ENCODE assay signal across 9 cellular contexts in genomic region chr19:17496337-17496997, GRCh38. TPM values are rescaled to one million over a fixed set of nuclear protein-coding genes. Genes with fewer than 3 reads are reported as not detected.
A peak's percentile ranks its signal among the peaks of the same experiment; 100 is the strongest.
DNase-seq lines count a peak whose midpoint lies in the region; ATAC-seq and TF ChIP-seq lines count a peak whose summit lies in the region.
"Had no signal": no experiment of that assay in that cellular context is flagged by ENCODE, and none has a peak within 500 bp of the region (broad histone marks: within the 10 kb centered on the region; RNA-seq: fewer than 3 reads in every experiment).

No MANE protein-coding gene starts in this region.

- H3K9ac ChIP-seq in iPS-15b (ENCODE audit: low read depth, low read length) = no peak overlapping the region

- H3K36me3 ChIP-seq in CD8-positive, alpha-beta memory T cell (ENCODE audit: insufficient read depth, low read length) = no peaks in the 10 kb centered on the region
- peaks cover 24 to 29% of the 10 kb centered on the region in 2 donors for H3K36me3 ChIP-seq in ascending aorta
- H3K36me3 ChIP-seq in iPS-15b (ENCODE audit: control insufficient read depth, insufficient read depth, low read length) = no peaks in the 10 kb centered on the region

- peak; percentile 66 to 83 (median 73) for DNase-seq in CD8-positive, alpha-beta memory T cell
- DNase-seq in NCI-H1105 (lab: John Stamatoyannopoulos, UW) = peak; percentile 69
- peak; percentile 79 for DNase-seq in T-helper 9 cell
- DNase-seq in ascending aorta (ENCODE audit: low spot score in 2 of 2) = peak in 1 of 2 donors; percentile 81
- DNase-seq in stimulated activated CD4-positive, alpha-beta T cell treated with anti-CD3 and anti-CD28 coated beads, Interleukin-1b, Interleukin-23, amount 100 ng/mL, for 48 hours = peak; percentile 86

- POLR2A ChIA-PET in CD8-positive, alpha-beta memory T cell (lab: Charles Lee) = interaction anchor here (0.5 to 1.2 kb wide), 3 partner anchors 15 to 847 kb away, joined by 3 to 5 read pairs (median 4); partner anchors contain the start of gene PGLS

- H3K9me3 ChIP-seq in CD8-positive, alpha-beta memory T cell (ENCODE audit: low read length) = no peaks in the 10 kb centered on the region
- H3K9me3 ChIP-seq in ascending aorta (no peaks in the 10 kb centered on the region), iPS-15b (ENCODE audit: control insufficient read depth, insufficient read depth, low read length) (no peaks in the 10 kb centered on the region)

- H3K27ac ChIP-seq in CD8-positive, alpha-beta memory T cell (ENCODE audit: low read depth, low read length) = no peak overlapping the region
- H3K27ac ChIP-seq in ascending aorta = no peak overlapping the region

- peak; percentile 78 to 88 (median 82) for TF ChIP-seq CTCF in ascending aorta (IDR thresholded peaks at IDR 0.05)

- H3K27me3 Mint-ChIP-seq in CD8-positive, alpha-beta memory T cell = peaks cover 0 to 2% of the 10 kb centered on the region in 2 donors

- CTCF ChIA-PET in CD8-positive, alpha-beta memory T cell (lab: Charles Lee) = interaction anchor here (0.6 to 2.3 kb wide), 36 partner anchors 9 to 363 kb away, joined by 3 to 30 read pairs (median 4); partner anchors contain the start of genes ABHD8, PGLS and SLC27A1

- peaks cover 14% of the 10 kb centered on the region for H3K4me1 ChIP-seq in CD8-positive, alpha-beta memory T cell (ENCODE audit: insufficient read depth, low read length)
- H3K4me1 ChIP-seq in ascending aorta (no peaks in the 10 kb centered on the region), iPS-15b (ENCODE audit: control insufficient read depth, insufficient read depth, low read length) (peaks cover 2% of the 10 kb centered on the region)

- ATAC-seq in GM21576 (IDR thresholded peaks at IDR 0.05; ENCODE audit: unreplicated experiment) = peak; percentile 73
- no peak for ATAC-seq in HG02870 (IDR thresholded peaks at IDR 0.05; ENCODE audit: unreplicated experiment)

- peak overlapping the region in 2 of 8 donors; percentile 79 to 84 for H3K27ac Mint-ChIP-seq in CD8-positive, alpha-beta memory T cell

- no peaks in the 10 kb centered on the region for H3K9me3 Mint-ChIP-seq in CD8-positive, alpha-beta memory T cell

- peaks cover 0 to 8% (median 0%) of the 10 kb centered on the region in 3 donors for H3K36me3 Mint-ChIP-seq in CD8-positive, alpha-beta memory T cell

- no peak overlapping the region for H3K4me3 ChIP-seq in CD8-positive, alpha-beta memory T cell (ENCODE audit: low read length)
- H3K4me3 ChIP-seq in ascending aorta (no peak overlapping the region), iPS-15b (ENCODE audit: low read depth, low read length) (peak overlapping the region; percentile 11)

- H3K4me1 Mint-ChIP-seq in CD8-positive, alpha-beta memory T cell = peaks cover 17 to 19% (median 18%) of the 10 kb centered on the region in 3 donors

- no peak overlapping the region for H3K4me3 Mint-ChIP-seq in CD8-positive, alpha-beta memory T cell

- H3K27me3 ChIP-seq in CD8-positive, alpha-beta memory T cell (ENCODE audit: insufficient read depth, low read length, poor library complexity, severe bottlenecking) = no peaks in the 10 kb centered on the region
- H3K27me3 ChIP-seq in ascending aorta (no peaks in the 10 kb centered on the region), iPS-15b (ENCODE audit: control insufficient read depth, insufficient read depth, low read length) (no peaks in the 10 kb centered on the region)

- intact Hi-C loops in ascending aorta (cut with DNase I) = no loop called here

RNA-seq across cellular contexts. Expression of gene PGLS, which starts 15.0 kb away (rescaled TPM):
- 10 to 100 TPM; 56.6 to 71.1 TPM for total RNA-seq in CD8-positive, alpha-beta memory T cell
- polyA plus RNA-seq in CD8-positive, alpha-beta memory T cell = 78.4 TPM
- 143 TPM for total RNA-seq in ascending aorta

RNA-seq across cellular contexts. Expression of gene SLC27A1, which starts 26.1 kb away (rescaled TPM):
- 1 to 10 TPM; 2.0 to 3.7 TPM for total RNA-seq in CD8-positive, alpha-beta memory T cell
- 6.6 TPM for polyA plus RNA-seq in CD8-positive, alpha-beta memory T cell
- total RNA-seq in ascending aorta = 64.9 TPM

RNA-seq across cellular contexts. Expression of gene NXNL1, which starts 35.7 kb away (rescaled TPM):
- total RNA-seq in CD8-positive, alpha-beta memory T cell = not detected
- not detected for polyA plus RNA-seq in CD8-positive, alpha-beta memory T cell
- total RNA-seq in ascending aorta = not detected
- total RNA-seq: LHCN-M2 had no signal

RNA-seq across cellular contexts. Expression of gene TMEM221, which starts 48.0 kb away (rescaled TPM):
- total RNA-seq in CD8-positive, alpha-beta memory T cell = not detected
- polyA plus RNA-seq in CD8-positive, alpha-beta memory T cell = not detected
- total RNA-seq in ascending aorta = not detected
- total RNA-seq: LHCN-M2 had no signal

RNA-seq across cellular contexts. Expression of gene COLGALT1, which starts 59.0 kb away (rescaled TPM):
- total RNA-seq in CD8-positive, alpha-beta memory T cell = 100 to 1,000 TPM in 1 of 2 experiments, 10 to 100 TPM in 1; 94.8 to 104 TPM
- polyA plus RNA-seq in CD8-positive, alpha-beta memory T cell = 25.3 TPM
- total RNA-seq in ascending aorta = 95.4 TPM

Comparison
In these comparisons a context has a peak if more than half of its experiments do, and no peak if none do; other contexts are left out.
1. RNA of gene SLC27A1, which starts 26.1 kb away (total RNA-seq): 64.9 TPM in ascending aorta (single experiment); 2.0 to 3.7 TPM in CD8-positive, alpha-beta memory T cell; every median in the first group is over 10 times any median in the second.